8 cellular contexts compared by ENCODE assay signal in the genomic region with DNA sequence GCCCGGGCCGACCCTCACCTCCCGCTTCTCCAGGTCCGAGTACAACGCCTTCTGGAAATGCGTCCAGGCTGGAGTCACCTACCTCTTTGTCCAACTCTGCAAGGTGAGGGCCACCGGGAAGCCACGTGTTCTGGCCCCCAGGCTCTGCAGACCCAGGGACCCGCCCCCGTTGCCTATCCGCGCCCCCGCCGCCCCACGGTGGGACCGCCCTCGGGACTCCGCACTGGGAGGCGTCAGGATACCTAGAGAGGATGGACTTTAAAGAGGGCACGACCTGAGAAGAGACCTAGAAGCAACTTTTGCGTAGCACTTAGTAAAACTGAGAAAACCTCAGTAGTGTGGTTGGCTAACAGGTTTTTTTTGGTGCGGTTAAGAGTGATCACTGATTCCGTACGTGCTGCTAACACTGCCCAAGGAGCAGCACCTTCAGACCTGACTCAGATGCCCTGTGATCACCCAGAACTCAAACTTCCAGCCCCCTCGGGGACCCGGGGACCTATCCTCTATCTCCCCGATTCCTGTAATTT. TPM values are rescaled to one million over a fixed set of nuclear protein-coding genes. Genes with fewer than 3 reads are reported as not detected.
DNase-seq lines count a peak whose midpoint lies in the region; ATAC-seq and TF ChIP-seq lines count a peak whose summit lies in the region.

No MANE protein-coding gene starts in this region.

- H3K36me3 ChIP-seq in esophagus muscularis mucosa, result peaks cover 4 to 28% (median 21%) of the 10 kb centered on the region in 4 donors
- no peaks in the 10 kb centered on the region for H3K36me3 ChIP-seq in neural progenitor cell
- peaks cover 0 to 54% (median 0%) of the 10 kb centered on the region in 3 donors for H3K36me3 ChIP-seq in tibial nerve

- TF ChIP-seq EP300 in esophagus muscularis mucosa (IDR thresholded peaks at IDR 0.05), result no peak
- TF ChIP-seq EP300 in tibial nerve (IDR thresholded peaks at IDR 0.05), result no peak

- H3K27ac Mint-ChIP-seq in neural progenitor cell, result no peak overlapping the region

- H3K4me3 ChIP-seq in GM12865 (ENCODE audit: low read depth, low read length) (peak overlapping the region; percentile 85), esophagus muscularis mucosa (peak overlapping the region; percentile 79 to 89 (median 84)), neural progenitor cell (peak overlapping the region; percentile 82), tibial nerve (peak overlapping the region; percentile 56 to 98 (median 80))

- peak; percentile 32 for ATAC-seq in HG02571 (IDR thresholded peaks at IDR 0.05; ENCODE audit: unreplicated experiment)

- H3K4me2 ChIP-seq in neural progenitor cell, result peak overlapping the region; percentile 96

- H3K9ac ChIP-seq in neural progenitor cell, result peak overlapping the region; percentile 87

- H3F3A ChIP-seq in neural progenitor cell (ENCODE audit: low read depth), result no peaks in the 10 kb centered on the region

- peaks cover 16 to 38% (median 28%) of the 10 kb centered on the region in 4 donors for H3K4me1 ChIP-seq in esophagus muscularis mucosa
- H3K4me1 ChIP-seq in neural progenitor cell, result peaks cover 11% of the 10 kb centered on the region
- peaks cover 0 to 37% (median 15%) of the 10 kb centered on the region in 4 donors for H3K4me1 ChIP-seq in tibial nerve

- peaks cover 6% of the 10 kb centered on the region for H3K36me3 Mint-ChIP-seq in neural progenitor cell

- peaks cover 2% of the 10 kb centered on the region for H3K27me3 Mint-ChIP-seq in neural progenitor cell (ENCODE audit: insufficient read depth, low read depth)

- no peak for TF ChIP-seq POLR2A in esophagus muscularis mucosa (IDR thresholded peaks at IDR 0.05; ENCODE audit: low read depth)
- no peak for TF ChIP-seq POLR2A in tibial nerve (IDR thresholded peaks at IDR 0.05)

- TF ChIP-seq CTCF in GM12865 (IDR thresholded peaks at IDR 0.05; ENCODE audit: insufficient read depth, low read depth, low read length, missing control alignments), result no peak
- no peak for TF ChIP-seq CTCF in esophagus muscularis mucosa (IDR thresholded peaks at IDR 0.05)
- no peak for TF ChIP-seq CTCF in neural progenitor cell (IDR thresholded peaks at IDR 0.05)
- TF ChIP-seq CTCF in tibial nerve (IDR thresholded peaks at IDR 0.05), result no peak

- DNase-seq in GM12865 (ENCODE audit: low read depth), result peak; percentile 84
- DNase-seq in NCI-H2171 treated with DMSO at 0.1 percent for 48 hours (lab: John Stamatoyannopoulos, UW), result peak; percentile 26
- peak; percentile 66 for DNase-seq in activated T-cell treated with anti-CD3 and anti-CD28 coated beads for 24 hours (ENCODE audit: low read depth)
- no peak for DNase-seq in esophagus muscularis mucosa (ENCODE audit: extremely low spot score)
- DNase-seq in neural progenitor cell (ENCODE audit: low spot score), result no peak
- DNase-seq in tibial nerve (ENCODE audit: low spot score in 2 of 2), result no peak
- no peak for DNase-seq in COLO829 (ENCODE audit: low spot score)

- intact Hi-C loops in esophagus muscularis mucosa (cut with DNase I), result loop anchor here (5.0 kb wide), 3 partner anchors 66 to 171 kb away; a partner anchor contains a TSS

- peaks cover 31% of the 10 kb centered on the region for H3K4me1 Mint-ChIP-seq in neural progenitor cell

- H3K9me3 ChIP-seq in esophagus muscularis mucosa, result no peaks in the 10 kb centered on the region
- H3K9me3 ChIP-seq in neural progenitor cell (ENCODE audit: low read depth), result no peaks in the 10 kb centered on the region
- H3K9me3 ChIP-seq in tibial nerve, result no peaks in the 10 kb centered on the region

- WGBS in esophagus muscularis mucosa, result 7% methylated on average over 17 of the region's 27 CpGs
- 2 to 4% methylated on average over 27 of the region's 27 CpGs for WGBS in tibial nerve, 2 donors

- H4K20me1 ChIP-seq in neural progenitor cell (ENCODE audit: low read depth), result peaks cover 18% of the 10 kb centered on the region

- H3K9me3 Mint-ChIP-seq in neural progenitor cell, result no peaks in the 10 kb centered on the region

- H3K79me2 ChIP-seq in neural progenitor cell (ENCODE audit: low read depth), result peaks cover 35% of the 10 kb centered on the region

- H3K27me3 ChIP-seq in esophagus muscularis mucosa, result no peaks in the 10 kb centered on the region
- H3K27me3 ChIP-seq in neural progenitor cell, result no peaks in the 10 kb centered on the region
- no peaks in the 10 kb centered on the region for H3K27me3 ChIP-seq in tibial nerve

- H3K27ac ChIP-seq in esophagus muscularis mucosa (replicated peaks in 1 of 4), result peak overlapping the region; percentile 81 to 87 (median 84)
- H3K27ac ChIP-seq in neural progenitor cell, result no peak overlapping the region
- peak overlapping the region; percentile 54 to 88 (median 84) for H3K27ac ChIP-seq in tibial nerve

- peak overlapping the region; percentile 91 for H3K4me3 Mint-ChIP-seq in neural progenitor cell

- H2AFZ ChIP-seq in neural progenitor cell (replicated peaks), result peak overlapping the region; percentile 95

RNA-seq across cellular contexts. Expression of a gene that starts 0.5 kb away (rescaled TPM):
- 100 to 1,000 TPM in 2 of 4 donors, 10 to 100 TPM in 2; 47.3 to 109 (median 91.6) TPM for total RNA-seq in esophagus muscularis mucosa
- 57.8 and 81.7 TPM in 2 replicates for total RNA-seq in neural progenitor cell (ENCODE audit: low replicate concordance)
- total RNA-seq in tibial nerve, result 100 to 1,000 TPM in 1 of 4 donors, 10 to 100 TPM in 3; 63.8 to 103 (median 68.2) TPM

RNA-seq across cellular contexts. Expression of a gene that starts 12.7 kb away (rescaled TPM):
- total RNA-seq in esophagus muscularis mucosa (not detected), neural progenitor cell (ENCODE audit: low replicate concordance) (not detected in 2 replicates), tibial nerve (not detected)

RNA-seq across cellular contexts. Expression of a gene that starts 17.5 kb away (rescaled TPM):
- total RNA-seq in esophagus muscularis mucosa (not detected), neural progenitor cell (ENCODE audit: low replicate concordance) (0.12 TPM in 1 of 2 replicates, not detected in the other), tibial nerve (under 1 TPM in 1 of 4 donors, not detected in 3; 0.63 TPM)

RNA-seq across cellular contexts. Expression of a gene that starts 17.8 kb away (rescaled TPM):
- total RNA-seq in esophagus muscularis mucosa, result not detected
- not detected in 2 replicates for total RNA-seq in neural progenitor cell (ENCODE audit: low replicate concordance)
- total RNA-seq in tibial nerve, result not detected

RNA-seq across cellular contexts. Expression of a gene that starts 32.5 kb away (rescaled TPM):
- 1 to 10 TPM; 1.7 to 5.5 (median 3.8) TPM for total RNA-seq in esophagus muscularis mucosa
- total RNA-seq in neural progenitor cell (ENCODE audit: low replicate concordance), result 175 and 208 TPM in 2 replicates
- total RNA-seq in tibial nerve, result 10 to 100 TPM in 3 of 4 donors, 1 to 10 TPM in 1; 8.2 to 33.5 (median 26.5) TPM

Comparison
In these comparisons a context has a peak if more than half of its experiments do, and no peak if none do; other contexts are left out.
1. DNase-seq: peak in GM12865 (single experiment), NCI-H2171 treated with DMSO at 0.1 percent for 48 hours (single experiment) and activated T-cell treated with anti-CD3 and anti-CD28 coated beads for 24 hours (single experiment); none in esophagus muscularis mucosa (single experiment), neural progenitor cell (single experiment), tibial nerve (0 of 2) and COLO829 (single experiment).
2. Peak in every context shown above with its lines, with median percentiles within 50 percentile points of each other: H3K4me3 ChIP-seq.